9 cellular contexts compared by ENCODE assay signal in the genomic region with DNA sequence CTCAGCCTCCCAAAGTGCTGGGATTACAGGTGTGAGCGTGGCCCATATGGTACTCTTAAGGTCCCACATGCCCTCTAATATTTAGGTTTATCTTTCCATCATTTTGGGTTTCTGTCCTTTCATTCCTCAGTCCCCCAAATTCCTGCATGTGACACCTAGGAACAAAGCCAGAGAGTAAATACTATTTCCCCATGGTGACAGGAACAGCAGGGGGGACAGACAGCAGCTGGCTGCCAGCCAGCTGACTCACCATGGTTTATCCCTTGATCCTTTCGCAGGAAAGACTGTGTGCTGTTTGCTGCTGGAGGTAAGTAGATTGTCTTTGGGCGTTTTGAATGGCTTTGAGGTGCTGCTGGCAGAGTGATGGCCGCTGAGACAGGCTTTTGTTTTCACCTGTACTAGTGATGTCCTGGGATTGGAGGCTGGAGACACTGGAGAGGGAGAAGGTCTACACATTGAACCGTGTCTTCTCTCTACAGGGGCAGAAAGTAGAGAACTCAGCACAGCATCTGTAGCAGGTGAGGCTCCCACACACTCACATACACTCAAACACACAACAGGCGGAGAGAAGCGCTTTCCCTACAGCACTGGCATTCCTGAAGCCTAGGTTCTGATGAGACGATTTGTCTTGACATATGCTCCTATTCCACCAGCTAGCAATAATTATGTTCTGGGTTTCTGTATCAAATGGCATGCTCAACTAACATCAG.
DNase-seq lines count a peak whose midpoint lies in the region; ATAC-seq and TF ChIP-seq lines count a peak whose summit lies in the region.
"Had no signal": no experiment of that assay in that cellular context is flagged by ENCODE, and none has a peak within 500 bp of the region (broad histone marks: within the 10 kb centered on the region; RNA-seq: fewer than 3 reads in every experiment).

No MANE protein-coding gene starts in this region.

- peak overlapping the region; percentile 97 for H2AK5ac ChIP-seq in mesendoderm (ENCODE audit: low read length)

- TF ChIP-seq EP300 in transverse colon (IDR thresholded peaks at IDR 0.05; ENCODE audit: low read depth), result no peak

- H3K18ac ChIP-seq in mesendoderm (ENCODE audit: low read length), result peak overlapping the region; percentile 92

- TF ChIP-seq CTCF in transverse colon (IDR thresholded peaks at IDR 0.05), result no peak

- peaks cover 7% of the 10 kb centered on the region for H3K4me1 Mint-ChIP-seq in T-helper 17 cell

- no peaks in the 10 kb centered on the region for H3K27me3 ChIP-seq in mesendoderm (ENCODE audit: insufficient read depth, low read length, poor library complexity)
- no peaks in the 10 kb centered on the region for H3K27me3 ChIP-seq in transverse colon

- H3K79me1 ChIP-seq in mesendoderm (ENCODE audit: low read length), result peaks cover 2% of the 10 kb centered on the region

- no peak overlapping the region for H4K8ac ChIP-seq in mesendoderm (ENCODE audit: low read depth, low read length)

- peak overlapping the region; percentile 99 for H3K4ac ChIP-seq in mesendoderm (ENCODE audit: low read depth, low read length)

- no peak overlapping the region for H3K4me3 Mint-ChIP-seq in T-helper 17 cell

- no peak for TF ChIP-seq POLR2A in transverse colon (IDR thresholded peaks at IDR 0.05)

- peak overlapping the region; percentile 100 for H2BK5ac ChIP-seq in mesendoderm (ENCODE audit: low read length)

- peak overlapping the region; percentile 96 for H3K23ac ChIP-seq in mesendoderm (ENCODE audit: low read length)

- in situ Hi-C loops in transverse colon (cut with MboI; ENCODE audit: low pct_ligation_motif_present in 1 of 4, low pct_unique_long_range_greater_than_20kb in 1 of 4, low sequenced_read_pairs in 3 of 4), result loop anchor here in 2 of 4 donors (25.0 kb wide), 2 partner anchors 372 to 497 kb away; no protein-coding TSS in a partner anchor

- peak overlapping the region; percentile 47 for H4K5ac ChIP-seq in mesendoderm (ENCODE audit: low read length)

- no CpG with 5 or more reads among the region's 8 CpGs for WGBS in mesendoderm (ENCODE audit: extremely low coverage, insufficient coverage, low lambda C conversion rate)
- 70 to 79% methylated on average over 2 to 8 of the region's 8 CpGs for WGBS in transverse colon (ENCODE audit: low coverage in 1 of 2), 2 donors

- H2BK120ac ChIP-seq in mesendoderm (ENCODE audit: low read depth, low read length), result peak overlapping the region; percentile 47

- peak overlapping the region; percentile 16 for H3K4me2 ChIP-seq in mesendoderm (ENCODE audit: low read length)

- H3K9me3 ChIP-seq in T-helper 17 cell (ENCODE audit: control insufficient read depth, low read length, poor library complexity, severe bottlenecking) (no peaks in the 10 kb centered on the region), transverse colon (no peaks in the 10 kb centered on the region)

- intact Hi-C loops in posterior cingulate gyrus (cut with DNase I), result no loop called here
- intact Hi-C loops in transverse colon (cut with DNase I; ENCODE audit: low total_unique reads), result no loop called here

- peak overlapping the region; percentile 55 for H3K9ac ChIP-seq in mesendoderm (ENCODE audit: low read length)

- H3K36me3 Mint-ChIP-seq in T-helper 17 cell (ENCODE audit: low read depth), result peaks cover 9% of the 10 kb centered on the region

- DNase-seq in ELF-1 (ENCODE audit: low read depth, low spot score) (peak; percentile 87), NCI-H1694 treated with DMSO at 0.1 percent for 48 hours (lab: John Stamatoyannopoulos, UW) (peak; percentile 68), T-helper 17 cell (no peak), mesendoderm (peak; percentile 99), posterior cingulate gyrus (no peak), transverse colon (no peak), T-helper 9 cell (no peak)

- no peaks in the 10 kb centered on the region for H3K36me3 ChIP-seq in mesendoderm (ENCODE audit: control insufficient read depth, insufficient read depth, low read length)
- peaks cover 0 to 10% (median 2%) of the 10 kb centered on the region in 4 donors for H3K36me3 ChIP-seq in transverse colon

- no peaks in the 10 kb centered on the region for H3K79me2 ChIP-seq in mesendoderm (ENCODE audit: control insufficient read depth, insufficient read depth, low read length)

- H3K27ac ChIP-seq in mesendoderm (ENCODE audit: low read depth, low read length) (peak overlapping the region; percentile 96), transverse colon (no peak overlapping the region)
- H3K27ac ChIP-seq: epithelial cell of prostate had no signal

- peak overlapping the region; percentile 49 for H3K27ac Mint-ChIP-seq in T-helper 17 cell

- H3K27me3 Mint-ChIP-seq in T-helper 17 cell, result no peaks in the 10 kb centered on the region

- H2BK15ac ChIP-seq in mesendoderm (replicated peaks; ENCODE audit: low read depth), result no peak overlapping the region

- ATAC-seq in T-helper 17 cell (no peak), GM21786 (IDR thresholded peaks at IDR 0.05; ENCODE audit: unreplicated experiment) (no peak)

- H3K4me1 ChIP-seq in mesendoderm (ENCODE audit: control insufficient read depth, low read depth, low read length) (peaks cover 27% of the 10 kb centered on the region), transverse colon (no peaks in the 10 kb centered on the region)

- peak overlapping the region; percentile 94 for H3K56ac ChIP-seq in mesendoderm (ENCODE audit: low read length)

- H3K4me3 ChIP-seq in mesendoderm (ENCODE audit: low read length) (no peak overlapping the region), transverse colon (no peak overlapping the region)

Comparison
In these comparisons a context has a peak if more than half of its experiments do, and no peak if none do; other contexts are left out.
1. DNase-seq: peak in ELF-1 (single experiment), NCI-H1694 treated with DMSO at 0.1 percent for 48 hours (single experiment) and mesendoderm (single experiment); none in T-helper 17 cell (0 of 3), posterior cingulate gyrus (0 of 10), transverse colon (single experiment) and T-helper 9 cell (single experiment).